Comparison of ENCODE assay signal across 9 cellular contexts in the genomic region with DNA sequence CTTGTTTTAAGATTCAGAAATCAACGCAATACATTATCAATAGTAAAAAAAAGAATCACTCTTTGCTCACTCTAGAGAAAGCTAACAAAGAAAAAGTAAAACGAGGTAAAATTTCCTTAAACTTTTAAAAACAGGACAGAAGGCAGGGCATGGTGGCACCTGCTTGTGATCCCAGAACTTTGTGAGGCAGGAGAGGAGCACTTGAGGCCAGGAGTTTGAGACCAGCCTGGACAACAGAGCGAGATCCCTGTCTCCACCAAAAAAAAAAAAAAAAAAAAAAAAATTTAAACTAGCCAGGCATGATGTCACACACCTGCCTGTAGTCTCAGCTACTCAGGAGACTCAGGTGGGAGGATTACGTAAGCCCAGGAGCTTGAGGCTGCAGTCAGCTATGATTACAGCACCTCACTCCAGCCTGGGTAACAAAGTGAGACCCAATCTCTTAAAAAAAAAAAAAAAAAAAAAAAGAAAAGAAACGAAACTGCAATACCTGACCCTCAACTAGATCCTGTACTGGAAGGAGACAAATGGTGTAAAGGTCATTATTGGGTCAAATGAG. TPM values are rescaled to one million over a fixed set of nuclear protein-coding genes. Genes with fewer than 3 reads are reported as not detected.
A peak's percentile ranks its signal among the peaks of the same experiment; 100 is the strongest.
DNase-seq lines count a peak whose midpoint lies in the region; ATAC-seq and TF ChIP-seq lines count a peak whose summit lies in the region.
"Had no signal": no experiment of that assay in that cellular context is flagged by ENCODE, and none has a peak within 500 bp of the region (broad histone marks: within the 10 kb centered on the region; RNA-seq: fewer than 3 reads in every experiment).

No MANE protein-coding gene starts in this region.

- no peak for ATAC-seq in activated CD4-positive, alpha-beta T cell treated with anti-CD3 and anti-CD28 coated beads for 36 hours
- ATAC-seq in HG02798 (IDR thresholded peaks at IDR 0.05; ENCODE audit: poor library complexity, unreplicated experiment): no peak
- ATAC-seq in HG02938 (IDR thresholded peaks at IDR 0.05; ENCODE audit: unreplicated experiment): no peak

- H3K4me3 ChIP-seq in endodermal cell (ENCODE audit: low read length) (peak overlapping the region; percentile 99), skeletal muscle tissue (ENCODE audit: low read length in 3 of 3) (peak overlapping the region in 2 of 3 donors; percentile 3 to 27)

- H3K9me3 ChIP-seq in endodermal cell (ENCODE audit: control insufficient read depth, low read length) (no peaks in the 10 kb centered on the region), skeletal muscle tissue (ENCODE audit: control insufficient read depth in 3 of 3, low read length in 3 of 3) (no peaks in the 10 kb centered on the region)
- H3K9me3 ChIP-seq: MG63 had no signal

- CTCF ChIA-PET in activated CD4-positive, alpha-beta T cell treated with anti-CD3 and anti-CD28 coated beads for 36 hours (lab: Charles Lee): interaction anchor here (0.8 to 1.3 kb wide), 5 partner anchors 13 to 95 kb away, joined by 3 to 7 read pairs (median 4); no protein-coding TSS in a partner anchor

- H3K4me1 ChIP-seq in endodermal cell (ENCODE audit: control insufficient read depth, insufficient read depth, low read length) (peaks cover 7% of the 10 kb centered on the region), skeletal muscle tissue (ENCODE audit: control insufficient read depth in 3 of 3, insufficient read depth in 3 of 3, low read length in 3 of 3) (peaks cover 14 to 39% (median 15%) of the 10 kb centered on the region in 3 donors)

- H3K36me3 Mint-ChIP-seq in activated CD4-positive, alpha-beta T cell treated with anti-CD3 and anti-CD28 coated beads for 36 hours (ENCODE audit: low read depth): peaks cover 17% of the 10 kb centered on the region
- peaks cover 5% of the 10 kb centered on the region for H3K36me3 Mint-ChIP-seq in endodermal cell (ENCODE audit: low read depth)

- intact Hi-C loops in activated CD4-positive, alpha-beta T cell treated with anti-CD3 and anti-CD28 coated beads for 36 hours (cut with DNase I, micrococcal nuclease): loop anchor here in 1 of 2 experiments (10.0 kb wide), 1 partner anchor 123 kb away; no protein-coding TSS in a partner anchor

- H3K27ac Mint-ChIP-seq in activated CD4-positive, alpha-beta T cell treated with anti-CD3 and anti-CD28 coated beads for 36 hours: no peak overlapping the region
- no peak overlapping the region for H3K27ac Mint-ChIP-seq in endodermal cell

- POLR2A ChIA-PET in activated CD4-positive, alpha-beta T cell treated with anti-CD3 and anti-CD28 coated beads for 36 hours (lab: Charles Lee): interaction anchor here (1.0 kb wide), 1 partner anchor 16 kb away, joined by 11 read pairs; no protein-coding TSS in a partner anchor

- H3K9me3 Mint-ChIP-seq in activated CD4-positive, alpha-beta T cell treated with anti-CD3 and anti-CD28 coated beads for 36 hours (ENCODE audit: low read depth): no peaks in the 10 kb centered on the region
- no peaks in the 10 kb centered on the region for H3K9me3 Mint-ChIP-seq in endodermal cell

- H3K36me3 ChIP-seq in endodermal cell (ENCODE audit: control insufficient read depth, insufficient read depth, low read length): peaks cover 19% of the 10 kb centered on the region
- no peaks in the 10 kb centered on the region for H3K36me3 ChIP-seq in skeletal muscle tissue (ENCODE audit: control insufficient read depth in 3 of 3, insufficient read depth in 3 of 3, low read length in 3 of 3)

- peak; percentile 57 for DNase-seq in activated CD4-positive, alpha-beta T cell treated with anti-CD3 and anti-CD28 coated beads for 36 hours
- no peak for DNase-seq in activated CD4-positive, alpha-beta T cell treated with anti-CD3 and anti-CD28 coated beads, Interleukin-2, amount 50 U/mL, for 48 hours
- DNase-seq in T follicular helper cell (ENCODE audit: low read depth): peak; percentile 52
- no peak for DNase-seq in endodermal cell
- DNase-seq in islet precursor cell: no peak
- DNase-seq: MG63 had no signal

- H3K27ac ChIP-seq in endodermal cell (ENCODE audit: low read depth, low read length) (no peak overlapping the region), skeletal muscle tissue (ENCODE audit: low read depth, low read length) (no peak overlapping the region)

- no peak overlapping the region for H3K4me3 Mint-ChIP-seq in activated CD4-positive, alpha-beta T cell treated with anti-CD3 and anti-CD28 coated beads for 36 hours
- H3K4me3 Mint-ChIP-seq in endodermal cell: no peak overlapping the region

- no peak for TF ChIP-seq CTCF in endodermal cell (conservative IDR thresholded peaks at IDR 0.05)

- H3K27me3 ChIP-seq in endodermal cell (ENCODE audit: control insufficient read depth, insufficient read depth, low read length, poor library complexity, severe bottlenecking) (no peaks in the 10 kb centered on the region), skeletal muscle tissue (ENCODE audit: control insufficient read depth in 3 of 3, insufficient read depth in 3 of 3, low read length in 3 of 3) (no peaks in the 10 kb centered on the region)
- H3K27me3 ChIP-seq: MG63 had no signal

- H3K27me3 Mint-ChIP-seq in activated CD4-positive, alpha-beta T cell treated with anti-CD3 and anti-CD28 coated beads for 36 hours: no peaks in the 10 kb centered on the region
- H3K27me3 Mint-ChIP-seq in endodermal cell (ENCODE audit: insufficient read depth): no peaks in the 10 kb centered on the region

- 84 to 100% methylated on average over 1 to 5 of the region's 5 CpGs for WGBS in endodermal cell (ENCODE audit: insufficient coverage in 1 of 2, insufficient read length in 1 of 2), 2 experiments

- H3K4me1 Mint-ChIP-seq in activated CD4-positive, alpha-beta T cell treated with anti-CD3 and anti-CD28 coated beads for 36 hours: peaks cover 49% of the 10 kb centered on the region
- peaks cover 22% of the 10 kb centered on the region for H3K4me1 Mint-ChIP-seq in endodermal cell

- no peak overlapping the region for H3K9ac ChIP-seq in endodermal cell (ENCODE audit: extremely low read depth, low read length, poor library complexity, severe bottlenecking)
- H3K9ac ChIP-seq in skeletal muscle tissue (ENCODE audit: low read depth in 1 of 3, low read length in 3 of 3): no peak overlapping the region

RNA-seq across cellular contexts. Expression of a gene that starts 3.5 kb away (rescaled TPM):
- total RNA-seq in activated CD4-positive, alpha-beta T cell treated with anti-CD3 and anti-CD28 coated beads for 36 hours: 100 to 1,000 TPM; 226 to 230 TPM
- total RNA-seq in endodermal cell: 100 to 1,000 TPM; 283 to 302 TPM
- polyA plus RNA-seq in endodermal cell (2013, experiment 1 of 2): 351 TPM
- polyA plus RNA-seq in endodermal cell (2013, experiment 2 of 2): 330 TPM
- 152 TPM for total RNA-seq in skeletal muscle tissue

Comparison
In these comparisons a context has a peak if more than half of its experiments do, and no peak if none do; other contexts are left out.
1. DNase-seq: peak in activated CD4-positive, alpha-beta T cell treated with anti-CD3 and anti-CD28 coated beads for 36 hours (single experiment) and T follicular helper cell (single experiment); none in activated CD4-positive, alpha-beta T cell treated with anti-CD3 and anti-CD28 coated beads, Interleukin-2, amount 50 U/mL, for 48 hours (0 of 2), endodermal cell (single experiment) and islet precursor cell (single experiment).